Comparison of ENCODE assay signal across 15 cellular contexts in genomic region chr1:81179239-81179638, GRCh38.
DNase-seq lines count a peak whose midpoint lies in the region; ATAC-seq and TF ChIP-seq lines count a peak whose summit lies in the region.
"Had no signal": no experiment of that assay in that cellular context is flagged by ENCODE, and none has a peak within 500 bp of the region (broad histone marks: within the 10 kb centered on the region; RNA-seq: fewer than 3 reads in every experiment).

No MANE protein-coding gene starts in this region.

- peaks cover 26% of the 10 kb centered on the region for H3K4me1 Mint-ChIP-seq in Calu3 (ENCODE audit: low read depth, unreplicated experiment)

- no peaks in the 10 kb centered on the region for H3K36me3 Mint-ChIP-seq in Calu3 (ENCODE audit: insufficient read depth, unreplicated experiment)

- H3K9me3 Mint-ChIP-seq in Calu3 (ENCODE audit: low read depth, unreplicated experiment) = peaks cover 2% of the 10 kb centered on the region

- H3K4me1 ChIP-seq in liver (ENCODE audit: control insufficient read depth in 4 of 4, insufficient read depth in 4 of 4, low read length in 3 of 4) (peaks cover 0 to 8% (median 2%) of the 10 kb centered on the region in 4 donors), heart left ventricle (no peaks in the 10 kb centered on the region), psoas muscle (no peaks in the 10 kb centered on the region)
- H3K4me1 ChIP-seq: suprapubic skin had no signal

- DNase-seq in Calu3 (peak; percentile 44), LHCN-M2 (ENCODE audit: low read depth) (peak; percentile 15), dedifferentiated amniotic fluid mesenchymal stem cell (ENCODE audit: extremely low spot score) (peak; percentile 58), D341Med (ENCODE audit: low spot score) (no peak), heart left ventricle (no peak), GM19240 (ENCODE audit: insufficient read length, low spot score) (no peak), psoas muscle (no peak)
- DNase-seq: activated T-cell treated with anti-CD3 and anti-CD28 coated beads, Interleukin-2, amount 50 U/mL, for 1 hour; cerebellar nuclear complex; COR-L47; NCI-H2029; WERI-Rb-1 had no signal

- H3K27ac ChIP-seq in liver (ENCODE audit: low read depth in 1 of 2, low read length in 2 of 2) = no peak overlapping the region
- H3K27ac ChIP-seq in heart left ventricle = no peak overlapping the region
- H3K27ac ChIP-seq in psoas muscle = no peak overlapping the region
- H3K27ac ChIP-seq: suprapubic skin, WERI-Rb-1 had no signal

- no peak overlapping the region for H3K4me3 Mint-ChIP-seq in Calu3 (ENCODE audit: low read depth, unreplicated experiment)

- H3K4me3 ChIP-seq in liver (ENCODE audit: low read depth in 1 of 3, low read length in 3 of 3) (no peak overlapping the region), heart left ventricle (no peak overlapping the region), psoas muscle (no peak overlapping the region)
- H3K4me3 ChIP-seq: suprapubic skin had no signal

- H3K36me3 ChIP-seq in liver (ENCODE audit: control insufficient read depth in 4 of 4, insufficient read depth in 3 of 4, low read depth in 1 of 4, low read length in 3 of 4) (no peaks in the 10 kb centered on the region), heart left ventricle (no peaks in the 10 kb centered on the region), psoas muscle (ENCODE audit: insufficient read depth in 1 of 2, low read depth in 1 of 2) (no peaks in the 10 kb centered on the region)
- H3K36me3 ChIP-seq: suprapubic skin, WERI-Rb-1 had no signal

- BruUV-seq in Calu3 (replicated peaks; lab: Mats Ljungman, UMichigan) = no TSS peak

- H3K9me3 ChIP-seq in liver (ENCODE audit: control insufficient read depth in 4 of 4, low read length in 3 of 4) (peaks cover 0 to 4% (median 0%) of the 10 kb centered on the region in 4 donors), heart left ventricle (peaks cover 0 to 14% (median 0%) of the 10 kb centered on the region in 12 donors), psoas muscle (no peaks in the 10 kb centered on the region)
- H3K9me3 ChIP-seq: suprapubic skin had no signal

- TF ChIP-seq POLR2A in heart left ventricle (IDR thresholded peaks at IDR 0.05) = no peak

- 17% methylated on average over 1 of the region's 1 CpG for WGBS in liver
- WGBS in heart left ventricle, 4 donors = 20 to 46% (median 38%) methylated on average over 1 of the region's 1 CpG
- WGBS in psoas muscle, 3 donors = 19 to 57% (median 55%) methylated on average over 1 of the region's 1 CpG

- H3K27me3 ChIP-seq in liver (ENCODE audit: control insufficient read depth in 4 of 4, insufficient read depth in 4 of 4, low read length in 3 of 4) (no peaks in the 10 kb centered on the region), heart left ventricle (no peaks in the 10 kb centered on the region), psoas muscle (ENCODE audit: insufficient read depth in 3 of 3, low read length in 2 of 3) (no peaks in the 10 kb centered on the region)
- H3K27me3 ChIP-seq: suprapubic skin had no signal

- CTCF ChIA-PET in Calu3 (lab: Charles Lee) = no interaction called here

- peak overlapping the region; percentile 53 for H3K27ac Mint-ChIP-seq in Calu3 (ENCODE audit: unreplicated experiment)

- no peak for TF ChIP-seq RAD21 in liver (IDR thresholded peaks at IDR 0.05)

- TF ChIP-seq CTCF in Calu3 (IDR thresholded peaks at IDR 0.05; ENCODE audit: unreplicated experiment) (no peak), liver (IDR thresholded peaks at IDR 0.05; ENCODE audit: low read depth, low read length, missing input control) (no peak), heart left ventricle (IDR thresholded peaks at IDR 0.05) (no peak), psoas muscle (IDR thresholded peaks at IDR 0.05) (no peak)

- H3K27me3 Mint-ChIP-seq in Calu3 (ENCODE audit: unreplicated experiment) = no peaks in the 10 kb centered on the region

- intact Hi-C loops in Calu3 (cut with micrococcal nuclease; ENCODE audit: unreplicated experiment) (no loop called here), heart left ventricle (cut with DNase I) (no loop called here), psoas muscle (cut with DNase I) (no loop called here)

- no peak for ATAC-seq in heart left ventricle
- no peak for ATAC-seq in psoas muscle
- ATAC-seq: Panc1 had no signal

- no peak overlapping the region for H3K9ac ChIP-seq in liver (ENCODE audit: low read depth in 1 of 2, low read length in 2 of 2)

TF ChIP-seq in liver, 16 proteins besides CTCF, POLR2A, EP300 and RAD21:
- no peak for TF ChIP-seq HNF4G (IDR thresholded peaks at IDR 0.05)
- no peak for TF ChIP-seq GABPA (IDR thresholded peaks at IDR 0.05 in 1 of 2, conservative IDR thresholded peaks at IDR 0.05 in 1 of 2)
- TF ChIP-seq FOXA1 (IDR thresholded peaks at IDR 0.05) = no peak
- TF ChIP-seq SP1 (IDR thresholded peaks at IDR 0.05) = peak; percentile 17
- TF ChIP-seq HNF4A (conservative IDR thresholded peaks at IDR 0.05) = peak; percentile 11 to 24
- peak in 1 of 2 donors; percentile 21 for TF ChIP-seq RXRA (IDR thresholded peaks at IDR 0.05)
TF ChIP-seq in liver: peak in this region for 3.

Comparison
In these comparisons a context has a peak if more than half of its experiments do, and no peak if none do; other contexts are left out.
1. DNase-seq: peak in Calu3 (single experiment), LHCN-M2 (single experiment) and dedifferentiated amniotic fluid mesenchymal stem cell (single experiment); none in D341Med (single experiment), heart left ventricle (0 of 5), GM19240 (single experiment) and psoas muscle (0 of 2).